15 cellular contexts compared by ENCODE assay signal in the genomic region with DNA sequence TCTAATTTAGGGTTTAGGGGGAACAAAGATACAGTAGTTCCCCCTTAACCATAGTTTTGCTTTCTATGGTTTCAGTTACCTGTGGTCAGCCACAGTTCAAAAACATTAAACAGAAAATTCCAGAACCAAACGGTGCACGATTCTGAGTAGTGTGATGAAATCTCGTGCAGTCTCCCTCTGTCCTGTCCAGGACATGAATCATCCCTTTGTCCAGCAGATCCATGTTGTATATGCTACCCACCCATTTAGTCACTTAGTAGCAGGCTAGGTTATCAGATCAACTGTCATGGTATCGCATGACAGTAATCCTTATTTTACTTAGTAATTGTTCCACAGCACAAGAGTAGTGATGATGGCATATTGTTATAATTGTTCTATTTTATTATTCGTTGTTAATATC.
"Had no signal": no experiment of that assay in that cellular context is flagged by ENCODE, and none has a peak within 500 bp of the region (broad histone marks: within the 10 kb centered on the region; RNA-seq: fewer than 3 reads in every experiment).

No MANE protein-coding gene starts in this region.

- H3K9me3 ChIP-seq: testis had no signal

- H3K36me3 ChIP-seq: cardiac muscle cell had no signal

- H3K4me3 ChIP-seq: cardiac muscle cell, testis had no signal

- H3K27me3 ChIP-seq: cardiac muscle cell, testis had no signal

- H3K4me1 ChIP-seq: testis had no signal

- H3K27ac ChIP-seq: cardiac muscle cell, testis had no signal

- DNase-seq: activated CD4-positive, alpha-beta T cell treated with anti-CD3 and anti-CD28 coated beads, Interleukin-2, amount 50 U/mL, for 4 hours; activated effector memory CD4-positive, alpha-beta T cell treated with Interleukin-2 at 50 U/mL for 16 hours; activated T-cell treated with anti-CD3 and anti-CD28 coated beads, Interleukin-2, amount 50 U/mL, for 1 hour; anterior cingulate cortex; glutamatergic neuron; immature natural killer cell; left cardiac atrium; naive thymus-derived CD4-positive, alpha-beta T cell; posterior cingulate gyrus; stimulated activated CD4-positive, alpha-beta T cell treated with anti-CD3 and anti-CD28 coated beads, Interleukin-15, amount 100 ng/mL, for 24 hours; stimulated activated CD4-positive, alpha-beta T cell treated with anti-CD3 and anti-CD28 coated beads, Interleukin-4, amount 100 ng/mL, for 4 hours; stimulated activated naive CD8-positive, alpha-beta T cell treated with anti-CD3 and anti-CD28 coated beads, Interleukin-15, amount 100 ng/mL, for 72 hours; testis had no signal

- ATAC-seq: activated CD4-positive, CD25-positive, alpha-beta regulatory T cell treated with anti-CD3 and anti-CD28 coated beads, Interleukin-2, amount 50 U/mL, for 24 hours; left cardiac atrium; naive thymus-derived CD4-positive, alpha-beta T cell; stimulated activated naive CD8-positive, alpha-beta T cell treated with anti-CD3 and anti-CD28 coated beads, Interleukin-15, amount 100 ng/mL, for 72 hours had no signal
